Comparison of ENCODE assay signal across 21 cellular contexts in genomic region chr2:150572194-150572766, GRCh38.
DNase-seq lines count a peak whose midpoint lies in the region; ATAC-seq, FAIRE-seq and TF ChIP-seq lines count a peak whose summit lies in the region.
"Had no signal": no experiment of that assay in that cellular context is flagged by ENCODE, and none has a peak within 500 bp of the region (broad histone marks: within the 10 kb centered on the region; RNA-seq: fewer than 3 reads in every experiment).

No MANE protein-coding gene starts in this region.

- SMC1A ChIA-PET in GM12878 (lab: Charles Lee; ENCODE audit: uncharacterized antibody, unreplicated experiment), result interaction anchor here (0.6 to 11.1 kb wide), 11 partner anchors 9 to 93 kb away, joined by 3 to 123 read pairs (median 25); no protein-coding TSS in a partner anchor

- POLR2A ChIA-PET in GM12878 (lab: Charles Lee), result interaction anchor here (1.0 to 5.3 kb wide), 6 partner anchors 9 to 95 kb away, joined by 3 to 40 read pairs (median 4); no protein-coding TSS in a partner anchor

- H3K9me3 ChIP-seq in MM.1S (replicated peaks; ENCODE audit: insufficient read depth, low read length) (no peaks in the 10 kb centered on the region), GM12878 (replicated peaks; ENCODE audit: control insufficient read depth, insufficient read depth, low read length) (peaks cover 1% of the 10 kb centered on the region; the same call in 2 of the 3 replicates), mesenchymal stem cell (ENCODE audit: control insufficient read depth, low read length) (no peaks in the 10 kb centered on the region)
- H3K9me3 ChIP-seq: SJCRH30 had no signal

- DNase-seq in AG10803 (ENCODE audit: low read depth) (peak; percentile 9), MM.1S (no peak), GM12878 (ENCODE audit: low read depth, low spot score) (no peak), mesenchymal stem cell (no peak), natural killer cell (no peak), NCI-H774 (lab: John Stamatoyannopoulos, UW) (no peak)
- DNase-seq: CD8-positive, alpha-beta memory T cell; DMS79; HCEC 1CT; KBM-7; NCI-H1105 treated with DMSO at 0.1 percent for 48 hours; NCI-H1694 treated with DMSO at 0.1 percent for 48 hours; NCI-H2107; NCI-H2227 treated with DMSO at 0.1 percent for 48 hours; NCI-H510A treated with DMSO at 0.1 percent for 48 hours; NCI-H82; PC-9; SJCRH30 had no signal

- H3K4me1 Mint-ChIP-seq in natural killer cell, result no peaks in the 10 kb centered on the region
- H3K4me1 Mint-ChIP-seq: CD8-positive, alpha-beta memory T cell had no signal

- peak overlapping the region in 1 of 2 experiments; percentile 69 for H3K23ac ChIP-seq in mesenchymal stem cell (ENCODE audit: low read length in 2 of 2)

- H3K4me3 ChIP-seq in AG10803 (ENCODE audit: low read length) (no peak overlapping the region), MM.1S (ENCODE audit: low read length) (no peak overlapping the region), GM12878 (no peak overlapping the region), mesenchymal stem cell (ENCODE audit: insufficient read depth in 1 of 2, low read depth in 1 of 2, low read length in 2 of 2) (no peak overlapping the region)
- H3K4me3 ChIP-seq: BLaER1, PC-9, SJCRH30 had no signal

- H3K27me3 ChIP-seq in MM.1S (replicated peaks; ENCODE audit: insufficient read depth, low read length) (no peaks in the 10 kb centered on the region), GM12878 (replicated peaks in 1 of 2; ENCODE audit: control insufficient read depth in 2 of 2, insufficient read depth in 2 of 2, low read length in 1 of 2) (no peaks in the 10 kb centered on the region), mesenchymal stem cell (ENCODE audit: control insufficient read depth in 1 of 2, insufficient read depth in 1 of 2, low read length in 2 of 2) (no peaks in the 10 kb centered on the region)
- H3K27me3 ChIP-seq: BLaER1, SJCRH30 had no signal

- H3K4me3 Mint-ChIP-seq in natural killer cell, result no peak overlapping the region
- H3K4me3 Mint-ChIP-seq: CD8-positive, alpha-beta memory T cell had no signal

- no peak overlapping the region for H2BK12ac ChIP-seq in mesenchymal stem cell (ENCODE audit: low read length in 2 of 2)

- H4K91ac ChIP-seq in mesenchymal stem cell (ENCODE audit: low read length), result no peak overlapping the region

- no peak for TF ChIP-seq CTCF in AG10803 (conservative IDR thresholded peaks at IDR 0.05; ENCODE audit: low read length)
- no peak for TF ChIP-seq CTCF in MM.1S (IDR thresholded peaks at IDR 0.05; ENCODE audit: low read length)
- no peak for TF ChIP-seq CTCF in GM12878 (IDR thresholded peaks at IDR 0.05 in 2 of 3, conservative IDR thresholded peaks at IDR 0.05 in 1 of 3; ENCODE audit: control insufficient read depth in 2 of 3, extremely low read depth in 1 of 3, insufficient read depth in 1 of 3, low read depth in 3 of 3, low read length in 3 of 3)
- TF ChIP-seq CTCF in natural killer cell (IDR thresholded peaks at IDR 0.05), result no peak

- no peak overlapping the region for H3K27ac Mint-ChIP-seq in natural killer cell
- H3K27ac Mint-ChIP-seq: CD8-positive, alpha-beta memory T cell had no signal

- CTCF ChIA-PET in GM12878 (lab: Yijun Ruan, JAX), result interaction anchor here (0.9 to 2.6 kb wide), 8 partner anchors 11 to 29 kb away, joined by 3 to 31 read pairs (median 4); no protein-coding TSS in a partner anchor

- no peak overlapping the region for H2BK15ac ChIP-seq in mesenchymal stem cell (ENCODE audit: low read depth, poor library complexity, severe bottlenecking)

- H4K20me1 ChIP-seq in MM.1S (ENCODE audit: insufficient read depth, low read length) (no peaks in the 10 kb centered on the region), GM12878 (ENCODE audit: control insufficient read depth, insufficient read depth) (no peaks in the 10 kb centered on the region)
- H4K20me1 ChIP-seq: BLaER1 had no signal

- H3F3A ChIP-seq in MM.1S (ENCODE audit: insufficient read depth, low read length), result peaks cover 10% of the 10 kb centered on the region; the same call in 1 of the 2 replicates

- H3K4me2 ChIP-seq in MM.1S (ENCODE audit: low read depth, low read length), result no peak overlapping the region
- no peak overlapping the region for H3K4me2 ChIP-seq in GM12878 (ENCODE audit: control insufficient read depth, insufficient read depth)
- no peak overlapping the region for H3K4me2 ChIP-seq in mesenchymal stem cell (ENCODE audit: low read length, poor library complexity, severe bottlenecking)
- H3K4me2 ChIP-seq: BLaER1, PC-9 had no signal

- no peak overlapping the region for H4K8ac ChIP-seq in mesenchymal stem cell (ENCODE audit: low read length)

- peak overlapping the region; percentile 30; the same call in 1 of the 2 replicates for H3K27ac ChIP-seq in MM.1S (ENCODE audit: low read length)
- H3K27ac ChIP-seq in GM12878 (ENCODE audit: control insufficient read depth, insufficient read depth), result peak overlapping the region; percentile 25
- H3K27ac ChIP-seq in mesenchymal stem cell (ENCODE audit: low read length, poor library complexity, severe bottlenecking), result no peak overlapping the region
- H3K27ac ChIP-seq: BLaER1, PC-9, RWPE1, SJCRH30 had no signal

- H3K79me2 ChIP-seq in MM.1S (ENCODE audit: low read length), result no peaks in the 10 kb centered on the region
- no peaks in the 10 kb centered on the region for H3K79me2 ChIP-seq in GM12878 (ENCODE audit: control insufficient read depth, insufficient read depth, low read length)

- H2BK5ac ChIP-seq in mesenchymal stem cell (ENCODE audit: low read depth, low read length, poor library complexity, severe bottlenecking), result no peak overlapping the region

- peak overlapping the region; percentile 82 for H2AK5ac ChIP-seq in mesenchymal stem cell (ENCODE audit: low read length, severe bottlenecking)

- H3K36me3 ChIP-seq in MM.1S (replicated peaks; ENCODE audit: insufficient read depth, low read length) (no peaks in the 10 kb centered on the region), GM12878 (ENCODE audit: control insufficient read depth in 2 of 2, insufficient read depth in 2 of 2, low read length in 1 of 2) (no peaks in the 10 kb centered on the region), mesenchymal stem cell (ENCODE audit: control insufficient read depth in 1 of 2, insufficient read depth in 2 of 2, low read depth in 1 of 2, low read length in 2 of 2) (no peaks in the 10 kb centered on the region)
- H3K36me3 ChIP-seq: BLaER1, SJCRH30 had no signal

- 0 out of 2 replicates have a peak overlapping the region, but pooled peaks have one; percentile 20 for H2AFZ ChIP-seq in MM.1S (ENCODE audit: low read length)
- no peak overlapping the region for H2AFZ ChIP-seq in GM12878 (ENCODE audit: control insufficient read depth, low read depth, low read length)
- H2AFZ ChIP-seq in mesenchymal stem cell (ENCODE audit: low read depth, low read length), result no peak overlapping the region
- H2AFZ ChIP-seq: PC-9 had no signal

- no peak overlapping the region for H2BK120ac ChIP-seq in mesenchymal stem cell (ENCODE audit: low read depth, low read length)

- H3K9ac ChIP-seq in MM.1S (ENCODE audit: low read length) (no peak overlapping the region), GM12878 (ENCODE audit: control insufficient read depth, insufficient read depth, low read length) (no peak overlapping the region), mesenchymal stem cell (ENCODE audit: low read length) (peak overlapping the region; percentile 60)
- H3K9ac ChIP-seq: BLaER1 had no signal

- no peaks in the 10 kb centered on the region for H3K79me1 ChIP-seq in mesenchymal stem cell (replicated peaks; ENCODE audit: low read length, poor library complexity, severe bottlenecking)

- in situ Hi-C loops in GM12878 (cut with MboI), result no loop called here

- WGBS in GM12878 (ENCODE audit: insufficient coverage, insufficient replicate concordance, low lambda C conversion rate, missing lambda C conversion rate), result 56% methylated on average over 6 of the region's 6 CpGs
- WGBS in mesenchymal stem cell, result 91% methylated on average over 6 of the region's 6 CpGs

- TF ChIP-seq EP300 in GM12878 (IDR thresholded peaks at IDR 0.05; ENCODE audit: borderline replicate concordance in 1 of 2, control insufficient read depth in 1 of 2, low read depth in 2 of 2, low read length in 2 of 2), result no peak

- TF ChIP-seq RAD21 in GM12878 (IDR thresholded peaks at IDR 0.05; ENCODE audit: insufficient read depth, low read depth, low read length), result no peak

- peaks cover 20% of the 10 kb centered on the region for H3K4me1 ChIP-seq in MM.1S (ENCODE audit: low read length)
- peaks cover 3% of the 10 kb centered on the region; the same call in 1 of the 2 replicates for H3K4me1 ChIP-seq in GM12878 (ENCODE audit: control insufficient read depth, insufficient read depth, low read length)
- H3K4me1 ChIP-seq in mesenchymal stem cell (ENCODE audit: control insufficient read depth, insufficient read depth, low read depth, low read length), result peaks cover 1% of the 10 kb centered on the region
- H3K4me1 ChIP-seq: BLaER1 had no signal

- no peaks in the 10 kb centered on the region for H3K27me3 Mint-ChIP-seq in natural killer cell (ENCODE audit: low read depth in 2 of 2)
- H3K27me3 Mint-ChIP-seq: CD8-positive, alpha-beta memory T cell had no signal

- peak overlapping the region in 1 of 2 experiments; percentile 66 for H3K18ac ChIP-seq in mesenchymal stem cell (ENCODE audit: low read depth in 1 of 2, low read length in 2 of 2)

- TF ChIP-seq POLR2A in GM12878 (IDR thresholded peaks at IDR 0.05; ENCODE audit: low read depth, low read length), result no peak

- no peaks in the 10 kb centered on the region for H3K9me2 ChIP-seq in MM.1S (replicated peaks; ENCODE audit: insufficient read depth, low read length)

- H3K36me3 Mint-ChIP-seq in natural killer cell, result no peaks in the 10 kb centered on the region
- H3K36me3 Mint-ChIP-seq: CD8-positive, alpha-beta memory T cell had no signal

- H3K4ac ChIP-seq in mesenchymal stem cell (ENCODE audit: low read depth in 1 of 2, low read length in 2 of 2), result no peak overlapping the region

- ATAC-seq in GM12878 (peak; percentile 22; the same call in 2 of the 3 replicates), natural killer cell (no peak), GM18511 (IDR thresholded peaks at IDR 0.05; ENCODE audit: unreplicated experiment) (no peak)

- FAIRE-seq in GM12878 (lab: Jason Lieb, UNC), result no peak

- H3K14ac ChIP-seq in mesenchymal stem cell (ENCODE audit: low read length in 2 of 2), result no peak overlapping the region

- RAD21 ChIA-PET in GM12878 (lab: Charles Lee; ENCODE audit: unreplicated experiment), result interaction anchor here (0.6 to 6.9 kb wide), 19 partner anchors 7 to 167 kb away, joined by 3 to 71 read pairs (median 4); no protein-coding TSS in a partner anchor

- intact Hi-C loops in GM12878 (cut with micrococcal nuclease; ENCODE audit: unreplicated experiment) (no loop called here), natural killer cell (cut with micrococcal nuclease) (no loop called here)

- peaks cover 5 to 16% of the 10 kb centered on the region in 2 donors for H3K9me3 Mint-ChIP-seq in natural killer cell

- no TSS peak for BruUV-seq in GM12878 (replicated peaks; lab: Mats Ljungman, UMichigan)

TF ChIP-seq in GM12878, 131 proteins besides CTCF, POLR2A, EP300 and RAD21 (continues in another document):
- TF ChIP-seq TCF12 (IDR thresholded peaks at IDR 0.05; ENCODE audit: low read depth, low read length) (no peak), SMARCA5 (IDR thresholded peaks at IDR 0.05) (0 out of 2 replicates have a peak, but pooled peaks have one; percentile 29), SPI1 (IDR thresholded peaks at IDR 0.05; ENCODE audit: borderline replicate concordance, insufficient read depth, low read depth, low read length) (no peak)
